1 cellular context compared by ENCODE assay signal in the genomic region with DNA sequence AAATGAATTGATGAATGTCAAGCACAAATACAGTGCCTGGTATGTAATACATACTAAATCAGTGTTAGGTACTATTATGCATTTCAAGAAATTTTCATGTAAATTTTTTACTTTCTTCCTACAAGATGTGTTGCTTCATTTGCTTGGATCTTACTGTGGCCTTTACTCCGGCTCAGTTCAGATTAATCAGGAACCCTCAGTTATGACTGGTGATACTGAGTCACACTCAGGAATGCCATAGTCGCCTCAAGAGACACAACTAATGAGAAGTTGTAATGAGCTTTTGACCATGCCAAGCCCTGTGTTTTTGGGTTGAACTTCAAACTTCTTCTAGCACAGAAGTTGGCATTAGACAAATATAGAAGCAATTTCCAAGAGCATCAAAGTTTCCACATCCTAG.
TF ChIP-seq lines count a peak whose summit lies in the region.

No MANE protein-coding gene starts in this region.

TF ChIP-seq in SK-N-SH treated with all-trans-retinoic acid at 6 μM for 48 hours, 23 proteins besides CTCF, POLR2A, EP300 and RAD21 (continued from another document):
- TF ChIP-seq, protein P1, sequence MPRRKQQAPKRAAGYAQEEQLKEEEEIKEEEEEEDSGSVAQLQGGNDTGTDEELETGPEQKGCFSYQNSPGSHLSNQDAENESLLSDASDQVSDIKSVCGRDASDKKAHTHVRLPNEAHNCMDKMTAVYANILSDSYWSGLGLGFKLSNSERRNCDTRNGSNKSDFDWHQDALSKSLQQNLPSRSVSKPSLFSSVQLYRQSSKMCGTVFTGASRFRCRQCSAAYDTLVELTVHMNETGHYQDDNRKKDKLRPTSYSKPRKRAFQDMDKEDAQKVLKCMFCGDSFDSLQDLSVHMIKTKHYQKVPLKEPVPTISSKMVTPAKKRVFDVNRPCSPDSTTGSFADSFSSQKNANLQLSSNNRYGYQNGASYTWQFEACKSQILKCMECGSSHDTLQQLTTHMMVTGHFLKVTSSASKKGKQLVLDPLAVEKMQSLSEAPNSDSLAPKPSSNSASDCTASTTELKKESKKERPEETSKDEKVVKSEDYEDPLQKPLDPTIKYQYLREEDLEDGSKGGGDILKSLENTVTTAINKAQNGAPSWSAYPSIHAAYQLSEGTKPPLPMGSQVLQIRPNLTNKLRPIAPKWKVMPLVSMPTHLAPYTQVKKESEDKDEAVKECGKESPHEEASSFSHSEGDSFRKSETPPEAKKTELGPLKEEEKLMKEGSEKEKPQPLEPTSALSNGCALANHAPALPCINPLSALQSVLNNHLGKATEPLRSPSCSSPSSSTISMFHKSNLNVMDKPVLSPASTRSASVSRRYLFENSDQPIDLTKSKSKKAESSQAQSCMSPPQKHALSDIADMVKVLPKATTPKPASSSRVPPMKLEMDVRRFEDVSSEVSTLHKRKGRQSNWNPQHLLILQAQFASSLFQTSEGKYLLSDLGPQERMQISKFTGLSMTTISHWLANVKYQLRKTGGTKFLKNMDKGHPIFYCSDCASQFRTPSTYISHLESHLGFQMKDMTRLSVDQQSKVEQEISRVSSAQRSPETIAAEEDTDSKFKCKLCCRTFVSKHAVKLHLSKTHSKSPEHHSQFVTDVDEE (CRISPR knock-in tag; IDR thresholded peaks at IDR 0.05): no peak
- no peak for TF ChIP-seq BACH2 (CRISPR knock-in tag; IDR thresholded peaks at IDR 0.05; ENCODE audit: borderline replicate concordance)
- TF ChIP-seq ESRRG (CRISPR knock-in tag; IDR thresholded peaks at IDR 0.05): no peak
- TF ChIP-seq, protein P2, sequence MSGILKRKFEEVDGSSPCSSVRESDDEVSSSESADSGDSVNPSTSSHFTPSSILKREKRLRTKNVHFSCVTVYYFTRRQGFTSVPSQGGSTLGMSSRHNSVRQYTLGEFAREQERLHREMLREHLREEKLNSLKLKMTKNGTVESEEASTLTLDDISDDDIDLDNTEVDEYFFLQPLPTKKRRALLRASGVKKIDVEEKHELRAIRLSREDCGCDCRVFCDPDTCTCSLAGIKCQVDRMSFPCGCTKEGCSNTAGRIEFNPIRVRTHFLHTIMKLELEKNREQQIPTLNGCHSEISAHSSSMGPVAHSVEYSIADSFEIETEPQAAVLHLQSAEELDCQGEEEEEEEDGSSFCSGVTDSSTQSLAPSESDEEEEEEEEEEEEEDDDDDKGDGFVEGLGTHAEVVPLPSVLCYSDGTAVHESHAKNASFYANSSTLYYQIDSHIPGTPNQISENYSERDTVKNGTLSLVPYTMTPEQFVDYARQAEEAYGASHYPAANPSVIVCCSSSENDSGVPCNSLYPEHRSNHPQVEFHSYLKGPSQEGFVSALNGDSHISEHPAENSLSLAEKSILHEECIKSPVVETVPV (CRISPR knock-in tag; IDR thresholded peaks at IDR 0.05): no peak
- no peak for TF ChIP-seq ZFP30 (CRISPR knock-in tag; IDR thresholded peaks at IDR 0.05)
- no peak for TF ChIP-seq ARNTL (CRISPR knock-in tag; IDR thresholded peaks at IDR 0.05; ENCODE audit: borderline replicate concordance, low read depth)
- no peak for TF ChIP-seq RARB (CRISPR knock-in tag; IDR thresholded peaks at IDR 0.05)
